Comparison of ENCODE assay signal across 15 cellular contexts in genomic region chr7:128275651-128276050, GRCh38. TPM values are rescaled to one million over a fixed set of nuclear protein-coding genes. Genes with fewer than 3 reads are reported as not detected.
DNase-seq lines count a peak whose midpoint lies in the region; ATAC-seq and TF ChIP-seq lines count a peak whose summit lies in the region.
"Had no signal": no experiment of that assay in that cellular context is flagged by ENCODE, and none has a peak within 500 bp of the region (broad histone marks: within the 10 kb centered on the region; RNA-seq: fewer than 3 reads in every experiment).

No MANE protein-coding gene starts in this region.

- H3K4me1 ChIP-seq in Caco-2 = no peaks in the 10 kb centered on the region
- H3K4me1 ChIP-seq in HEK293 (ENCODE audit: control insufficient read depth, insufficient read depth, low read length) = no peaks in the 10 kb centered on the region
- H3K4me1 ChIP-seq in spleen = peaks cover 0 to 17% (median 10%) of the 10 kb centered on the region in 6 donors
- H3K4me1 ChIP-seq: BE2C had no signal

- H3K4me3 ChIP-seq in Caco-2 (ENCODE audit: low read depth, low read length) (no peak overlapping the region), HEK293 (ENCODE audit: low read depth, low read length) (no peak overlapping the region), spleen (no peak overlapping the region)

- TF ChIP-seq CTCF in Caco-2 (IDR thresholded peaks at IDR 0.05; ENCODE audit: insufficient read depth in 1 of 2, low read depth in 1 of 2, low read length in 1 of 2, severe bottlenecking in 1 of 2, unreplicated experiment in 1 of 2) (no peak), HEK293 (tag by site-specific recombination; IDR thresholded peaks at IDR 0.05) (no peak), spleen (IDR thresholded peaks at IDR 0.05 in 8 of 11, conservative IDR thresholded peaks at IDR 0.05 in 3 of 11) (no peak)

- H3K36me3 Mint-ChIP-seq in Caco-2 (ENCODE audit: insufficient read depth, unreplicated experiment) = no peaks in the 10 kb centered on the region
- peaks cover 12% of the 10 kb centered on the region for H3K36me3 Mint-ChIP-seq in natural killer cell treated with Interleukin-12 subunit alpha and Interleukin-12 subunit beta and Interleukin-15 and Interleukin-18, amount 100 ng/mL, for 72 hours
- no peaks in the 10 kb centered on the region for H3K36me3 Mint-ChIP-seq in activated T-helper 1 cell treated with anti-CD3 and anti-CD28 coated beads, Interleukin-12 subunit alpha, Interleukin-12 subunit beta, Interleukin-2, Interleukin-4 antibody, amounts not matched to agents 30 ng/mL and 10 ng/mL and 1 ng/mL, durations not matched to agents 14 hours and 24 hours and 36 hours (ENCODE audit: low read depth)

- no peaks in the 10 kb centered on the region for H3K27me3 Mint-ChIP-seq in Caco-2 (ENCODE audit: insufficient read depth, unreplicated experiment)
- peaks cover under 1 to 8% of the 10 kb centered on the region in 2 donors for H3K27me3 Mint-ChIP-seq in natural killer cell treated with Interleukin-12 subunit alpha and Interleukin-12 subunit beta and Interleukin-15 and Interleukin-18, amount 100 ng/mL, for 72 hours
- H3K27me3 Mint-ChIP-seq in activated T-helper 1 cell treated with anti-CD3 and anti-CD28 coated beads, Interleukin-12 subunit alpha, Interleukin-12 subunit beta, Interleukin-2, Interleukin-4 antibody, amounts not matched to agents 30 ng/mL and 10 ng/mL and 1 ng/mL, durations not matched to agents 14 hours and 24 hours and 36 hours (ENCODE audit: insufficient read depth) = peaks cover 19% of the 10 kb centered on the region

- H3K4me3 Mint-ChIP-seq in Caco-2 (ENCODE audit: unreplicated experiment) = no peak overlapping the region
- no peak overlapping the region for H3K4me3 Mint-ChIP-seq in natural killer cell treated with Interleukin-12 subunit alpha and Interleukin-12 subunit beta and Interleukin-15 and Interleukin-18, amount 100 ng/mL, for 72 hours
- H3K4me3 Mint-ChIP-seq in activated T-helper 1 cell treated with anti-CD3 and anti-CD28 coated beads, Interleukin-12 subunit alpha, Interleukin-12 subunit beta, Interleukin-2, Interleukin-4 antibody, amounts not matched to agents 30 ng/mL and 10 ng/mL and 1 ng/mL, durations not matched to agents 14 hours and 24 hours and 36 hours = no peak overlapping the region
- H3K4me3 Mint-ChIP-seq: CD4-positive, CD25-positive, alpha-beta regulatory T cell; CD8-positive, alpha-beta memory T cell; H9 had no signal

- intact Hi-C loops in Caco-2 (cut with micrococcal nuclease; ENCODE audit: unreplicated experiment) = no loop called here
- intact Hi-C loops in spleen (cut with DNase I; ENCODE audit: low total_unique reads) = no loop called here
- intact Hi-C loops in sciatic nerve (cut with DNase I) = no loop called here
- intact Hi-C loops in activated T-helper 1 cell treated with anti-CD3 and anti-CD28 coated beads, Interleukin-12 subunit alpha, Interleukin-12 subunit beta, Interleukin-2, Interleukin-4 antibody, amounts not matched to agents 30 ng/mL and 10 ng/mL and 1 ng/mL, durations not matched to agents 14 hours and 24 hours and 36 hours (cut with micrococcal nuclease) = no loop called here

- no peak for ATAC-seq in sciatic nerve
- ATAC-seq in natural killer cell treated with Interleukin-12 subunit alpha and Interleukin-12 subunit beta and Interleukin-15 and Interleukin-18, amount 100 ng/mL, for 72 hours = no peak

- DNase-seq in Caco-2 (no peak), mesenteric fat pad (ENCODE audit: low spot score) (peak; percentile 72), spleen (peak; percentile 47), sciatic nerve (ENCODE audit: low spot score) (no peak)
- no peak for DNase-seq in natural killer cell treated with Interleukin-12 subunit alpha and Interleukin-12 subunit beta and Interleukin-15 and Interleukin-18, amount 100 ng/mL, for 72 hours (ENCODE audit: low spot score)
- DNase-seq in activated T-helper 1 cell treated with anti-CD3 and anti-CD28 coated beads, Interleukin-12 subunit alpha, Interleukin-12 subunit beta, Interleukin-2, Interleukin-4 antibody, amounts not matched to agents 30 ng/mL and 10 ng/mL and 1 ng/mL, durations not matched to agents 14 hours and 24 hours and 36 hours (ENCODE audit: low spot score) = no peak
- DNase-seq: ACHN; BE2C; C1 segment of cervical spinal cord; CD4-positive, CD25-positive, alpha-beta regulatory T cell; CD8-positive, alpha-beta memory T cell; COR-L47; GOT3; H9 had no signal

- H3K4me1 Mint-ChIP-seq in Caco-2 (ENCODE audit: low read depth, unreplicated experiment) = no peaks in the 10 kb centered on the region
- no peaks in the 10 kb centered on the region for H3K4me1 Mint-ChIP-seq in natural killer cell treated with Interleukin-12 subunit alpha and Interleukin-12 subunit beta and Interleukin-15 and Interleukin-18, amount 100 ng/mL, for 72 hours (ENCODE audit: low read depth in 2 of 2)
- H3K4me1 Mint-ChIP-seq in activated T-helper 1 cell treated with anti-CD3 and anti-CD28 coated beads, Interleukin-12 subunit alpha, Interleukin-12 subunit beta, Interleukin-2, Interleukin-4 antibody, amounts not matched to agents 30 ng/mL and 10 ng/mL and 1 ng/mL, durations not matched to agents 14 hours and 24 hours and 36 hours (ENCODE audit: low read depth) = no peaks in the 10 kb centered on the region

- H3K27me3 ChIP-seq in Caco-2 (replicated peaks; ENCODE audit: control insufficient read depth, insufficient read depth, low read length) (no peaks in the 10 kb centered on the region), spleen (replicated peaks in 1 of 7) (peaks cover 0 to 23% (median 15%) of the 10 kb centered on the region in 7 donors)
- H3K27me3 ChIP-seq: BE2C had no signal

- H3K36me3 ChIP-seq in Caco-2 (ENCODE audit: control insufficient read depth, insufficient read depth, low read length) (no peaks in the 10 kb centered on the region), HEK293 (ENCODE audit: control insufficient read depth in 2 of 2, insufficient read depth in 1 of 2, low read length in 2 of 2) (no peaks in the 10 kb centered on the region), spleen (no peaks in the 10 kb centered on the region)
- H3K36me3 ChIP-seq: BE2C had no signal

- H3K27ac ChIP-seq in HEK293 (ENCODE audit: extremely low read depth, low read depth, low read length) (no peak overlapping the region), spleen (no peak overlapping the region)

- POLR2A ChIA-PET in Caco-2 (lab: Charles Lee) (no interaction called here), HEK293 (lab: Yijun Ruan, JAX) (no interaction called here)

- BruUV-seq in Caco-2 (replicated peaks; lab: Mats Ljungman, UMichigan) = no TSS peak

- CTCF ChIA-PET in Caco-2 (lab: Charles Lee) (no interaction called here), HEK293 (lab: Yijun Ruan, JAX) (no interaction called here)

- H3K9me3 Mint-ChIP-seq in Caco-2 (ENCODE audit: unreplicated experiment) = peaks cover 23% of the 10 kb centered on the region
- peaks cover 7% of the 10 kb centered on the region for H3K9me3 Mint-ChIP-seq in natural killer cell treated with Interleukin-12 subunit alpha and Interleukin-12 subunit beta and Interleukin-15 and Interleukin-18, amount 100 ng/mL, for 72 hours
- peaks cover 9% of the 10 kb centered on the region for H3K9me3 Mint-ChIP-seq in activated T-helper 1 cell treated with anti-CD3 and anti-CD28 coated beads, Interleukin-12 subunit alpha, Interleukin-12 subunit beta, Interleukin-2, Interleukin-4 antibody, amounts not matched to agents 30 ng/mL and 10 ng/mL and 1 ng/mL, durations not matched to agents 14 hours and 24 hours and 36 hours

- TF ChIP-seq POLR2A in spleen (IDR thresholded peaks at IDR 0.05) = no peak

- H3K9me3 ChIP-seq in Caco-2 = no peaks in the 10 kb centered on the region; the same call in 1 of the 2 replicates
- H3K9me3 ChIP-seq in HEK293 (ENCODE audit: control insufficient read depth, insufficient read depth, low read depth, low read length) = no peaks in the 10 kb centered on the region
- peaks cover 0 to 30% (median 24%) of the 10 kb centered on the region in 8 donors for H3K9me3 ChIP-seq in spleen
- H3K9me3 ChIP-seq: BE2C had no signal

- peak overlapping the region; percentile 23 for H3K27ac Mint-ChIP-seq in Caco-2 (ENCODE audit: unreplicated experiment)
- no peak overlapping the region for H3K27ac Mint-ChIP-seq in natural killer cell treated with Interleukin-12 subunit alpha and Interleukin-12 subunit beta and Interleukin-15 and Interleukin-18, amount 100 ng/mL, for 72 hours
- no peak overlapping the region for H3K27ac Mint-ChIP-seq in activated T-helper 1 cell treated with anti-CD3 and anti-CD28 coated beads, Interleukin-12 subunit alpha, Interleukin-12 subunit beta, Interleukin-2, Interleukin-4 antibody, amounts not matched to agents 30 ng/mL and 10 ng/mL and 1 ng/mL, durations not matched to agents 14 hours and 24 hours and 36 hours
- H3K27ac Mint-ChIP-seq: CD4-positive, CD25-positive, alpha-beta regulatory T cell had no signal

- WGBS in spleen, 5 donors = 66 to 85% (median 70%) methylated on average over 3 of the region's 3 CpGs

TF ChIP-seq in HEK293, 187 proteins besides CTCF, POLR2A, EP300 and RAD21:
- TF ChIP-seq ZNF404 (tag by site-specific recombination; IDR thresholded peaks at IDR 0.05) (no peak), ZFHX2 (tag by site-specific recombination; conservative IDR thresholded peaks at IDR 0.05) (peak; percentile 43; the same call in 1 of the 2 replicates)

RNA-seq across cellular contexts. Expression of gene LEP, which starts 34.6 kb away (rescaled TPM):
- total RNA-seq in Caco-2 (2022) = not detected in 2 replicates
- 784 TPM for total RNA-seq in mesenteric fat pad
- total RNA-seq in spleen = under 1 TPM in 2 of 7 donors, not detected in 5; 0.12 to 0.44 TPM
- under 1 TPM; 0.06 to 0.21 (median 0.13) TPM for polyA plus RNA-seq in spleen
- 7.2 TPM for total RNA-seq in sciatic nerve
- not detected for total RNA-seq in natural killer cell treated with Interleukin-12 subunit alpha and Interleukin-12 subunit beta and Interleukin-15 and Interleukin-18, amount 100 ng/mL, for 72 hours
- total RNA-seq in activated T-helper 1 cell treated with anti-CD3 and anti-CD28 coated beads, Interleukin-12 subunit alpha, Interleukin-12 subunit beta, Interleukin-2, Interleukin-4 antibody, amounts not matched to agents 30 ng/mL and 10 ng/mL and 1 ng/mL, durations not matched to agents 14 hours and 24 hours and 36 hours = not detected in 2 replicates
- total RNA-seq: CD4-positive, CD25-positive, alpha-beta regulatory T cell; CD8-positive, alpha-beta memory T cell; H9 had no signal
- polyA plus RNA-seq: CD4-positive, CD25-positive, alpha-beta regulatory T cell; CD8-positive, alpha-beta memory T cell had no signal

Comparison
In these comparisons a context has a peak if more than half of its experiments do, and no peak if none do; other contexts are left out.
1. DNase-seq: peak in mesenteric fat pad (single experiment) and spleen (single experiment); none in Caco-2 (0 of 2), sciatic nerve (single experiment), natural killer cell treated with Interleukin-12 subunit alpha and Interleukin-12 subunit beta and Interleukin-15 and Interleukin-18, amount 100 ng/mL, for 72 hours (single experiment) and activated T-helper 1 cell treated with anti-CD3 and anti-CD28 coated beads, Interleukin-12 subunit alpha, Interleukin-12 subunit beta, Interleukin-2, Interleukin-4 antibody, amounts not matched to agents 30 ng/mL and 10 ng/mL and 1 ng/mL, durations not matched to agents 14 hours and 24 hours and 36 hours (single experiment).
2. RNA of gene LEP, which starts 34.6 kb away (total RNA-seq): 784 TPM in mesenteric fat pad (single experiment); 7.2 TPM in sciatic nerve (single experiment), 0.12 to 0.44 TPM in spleen, not detected in natural killer cell treated with Interleukin-12 subunit alpha and Interleukin-12 subunit beta and Interleukin-15 and Interleukin-18, amount 100 ng/mL, for 72 hours, not detected in Caco-2 and not detected in activated T-helper 1 cell treated with anti-CD3 and anti-CD28 coated beads, Interleukin-12 subunit alpha, Interleukin-12 subunit beta, Interleukin-2, Interleukin-4 antibody, amounts not matched to agents 30 ng/mL and 10 ng/mL and 1 ng/mL, durations not matched to agents 14 hours and 24 hours and 36 hours; every median in the first group is over 10 times any median in the second.